In the genomic region with DNA sequence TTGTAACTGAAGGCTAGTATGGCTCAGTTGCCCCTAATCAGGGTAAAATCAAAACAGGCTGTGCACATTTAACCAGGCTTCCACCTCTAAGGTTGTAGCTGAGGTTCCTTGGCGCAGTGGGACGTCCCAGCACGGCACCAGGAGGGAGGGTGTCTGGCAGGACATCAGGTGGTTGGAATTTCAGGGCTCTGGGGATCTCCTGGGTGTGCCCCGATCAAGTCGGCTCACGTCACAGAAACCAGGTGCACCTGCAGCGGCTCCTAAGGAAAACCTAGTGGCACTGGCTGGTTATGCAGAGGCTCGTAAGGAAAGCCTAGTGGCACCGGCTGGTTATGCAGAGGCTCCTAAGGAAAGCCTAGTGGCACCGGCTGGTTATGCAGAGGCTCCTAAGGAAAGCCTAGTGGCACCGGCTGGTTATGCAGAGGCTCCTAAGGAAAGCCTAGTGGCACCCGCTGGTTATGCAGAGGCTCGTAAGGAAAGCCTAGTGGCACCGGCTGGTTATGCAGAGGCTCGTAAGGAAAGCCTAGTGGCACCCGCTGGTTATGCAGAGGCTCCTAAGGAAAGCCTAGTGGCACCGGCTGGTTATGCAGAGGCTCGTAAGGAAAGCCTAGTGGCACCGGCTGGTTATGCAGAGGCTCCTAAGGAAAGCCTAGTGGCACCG, we compare ENCODE assay signal across 6 cellular contexts. TPM values are rescaled to one million over a fixed set of nuclear protein-coding genes. Genes with fewer than 3 reads are reported as not detected.
"Had no signal": no experiment of that assay in that cellular context is flagged by ENCODE, and none has a peak within 500 bp of the region (broad histone marks: within the 10 kb centered on the region; RNA-seq: fewer than 3 reads in every experiment).

No MANE protein-coding gene starts in this region.

RNA-seq across cellular contexts. Expression of a gene that starts 45.7 kb away (rescaled TPM):
- total RNA-seq: activated CD4-positive, alpha-beta memory T cell treated with anti-CD3 and anti-CD28 coated beads for 36 hours; activated T-cell treated with anti-CD3 and anti-CD28 coated beads, Interleukin-2, amount 50 U/mL, for 72 hours; body of pancreas; naive thymus-derived CD4-positive, alpha-beta T cell; osteocyte had no signal
- polyA plus RNA-seq: naive thymus-derived CD4-positive, alpha-beta T cell; SK-N-SH had no signal
